ENCODE assay signal across 8 cellular contexts in genomic region chr7:102395620-102395957, GRCh38. TPM values are rescaled to one million over a fixed set of nuclear protein-coding genes. Genes with fewer than 3 reads are reported as not detected.
DNase-seq lines count a peak whose midpoint lies in the region; ATAC-seq and TF ChIP-seq lines count a peak whose summit lies in the region.

No MANE protein-coding gene starts in this region.

- CTCF ChIA-PET in activated naive CD4-positive, alpha-beta T cell treated with anti-CD3 and anti-CD28 coated beads, Interleukin-2, amount 10 ng/mL, durations not matched to agents 7 days and 5 days (lab: Charles Lee), result interaction anchor here (1.5 kb wide), 1 partner anchor 9 kb away, joined by 6 read pairs; no protein-coding TSS in a partner anchor

- peaks cover 26% of the 10 kb centered on the region for H3K4me1 Mint-ChIP-seq in activated naive CD4-positive, alpha-beta T cell treated with anti-CD3 and anti-CD28 coated beads, Interleukin-2, amount 10 ng/mL, durations not matched to agents 7 days and 5 days

- H3K27ac Mint-ChIP-seq in activated naive CD4-positive, alpha-beta T cell treated with anti-CD3 and anti-CD28 coated beads, Interleukin-2, amount 10 ng/mL, durations not matched to agents 7 days and 5 days, result peak overlapping the region; percentile 86

- H3K27me3 ChIP-seq in foreskin keratinocyte, result no peaks in the 10 kb centered on the region

- ATAC-seq in foreskin keratinocyte (peak; percentile 20), HG02588 (IDR thresholded peaks at IDR 0.05; ENCODE audit: unreplicated experiment) (no peak)

- peak overlapping the region; percentile 77 for H3K27ac ChIP-seq in foreskin keratinocyte

- DNase-seq in activated naive CD4-positive, alpha-beta T cell treated with anti-CD3 and anti-CD28 coated beads, Interleukin-2, amount 10 ng/mL, durations not matched to agents 7 days and 5 days, result no peak
- no peak for DNase-seq in activated naive CD4-positive, alpha-beta T cell (lab: John Stamatoyannopoulos, UW)
- DNase-seq in SW480 (ENCODE audit: low spot score) (peak; percentile 50), foreskin keratinocyte (no peak), retinal pigment epithelial cell (ENCODE audit: low read depth) (no peak), NCI-H1930 (lab: John Stamatoyannopoulos, UW) (no peak)
- no peak for DNase-seq in NK-92 treated with Interleukin-12 subunit alpha and Interleukin-12 subunit beta, amount 100 ng/mL, for 24 hours (lab: John Stamatoyannopoulos, UW)

- H3K4me3 Mint-ChIP-seq in activated naive CD4-positive, alpha-beta T cell treated with anti-CD3 and anti-CD28 coated beads, Interleukin-2, amount 10 ng/mL, durations not matched to agents 7 days and 5 days, result peak overlapping the region; percentile 92

- H3K4me1 ChIP-seq in foreskin keratinocyte, result no peaks in the 10 kb centered on the region

- no peak for TF ChIP-seq CTCF in foreskin keratinocyte (conservative IDR thresholded peaks at IDR 0.05)
- TF ChIP-seq CTCF in retinal pigment epithelial cell (conservative IDR thresholded peaks at IDR 0.05; ENCODE audit: low read depth, low read length), result no peak

- H3K36me3 Mint-ChIP-seq in activated naive CD4-positive, alpha-beta T cell treated with anti-CD3 and anti-CD28 coated beads, Interleukin-2, amount 10 ng/mL, durations not matched to agents 7 days and 5 days, result peaks cover 15% of the 10 kb centered on the region

- H3K27me3 Mint-ChIP-seq in activated naive CD4-positive, alpha-beta T cell treated with anti-CD3 and anti-CD28 coated beads, Interleukin-2, amount 10 ng/mL, durations not matched to agents 7 days and 5 days, result no peaks in the 10 kb centered on the region

- H3K4me3 ChIP-seq in retinal pigment epithelial cell (ENCODE audit: low read length), result peak overlapping the region; percentile 97

- no peaks in the 10 kb centered on the region for H3K9me3 Mint-ChIP-seq in activated naive CD4-positive, alpha-beta T cell treated with anti-CD3 and anti-CD28 coated beads, Interleukin-2, amount 10 ng/mL, durations not matched to agents 7 days and 5 days

RNA-seq across cellular contexts. Expression of gene PRKRIP1, which starts 0.6 kb away (rescaled TPM):
- 14.2 and 14.5 TPM in 2 replicates for total RNA-seq in foreskin keratinocyte
- 18.5 and 18.8 TPM in 2 replicates for polyA plus RNA-seq in foreskin keratinocyte

RNA-seq across cellular contexts. Expression of gene ORAI2, which starts 37.8 kb away (rescaled TPM):
- 5.6 and 7.5 TPM in 2 replicates for total RNA-seq in foreskin keratinocyte
- 3.1 and 3.8 TPM in 2 replicates for polyA plus RNA-seq in foreskin keratinocyte

RNA-seq across cellular contexts. Expression of gene SPDYE6, which starts 39.3 kb away (rescaled TPM):
- not detected in 2 replicates for total RNA-seq in foreskin keratinocyte
- not detected in 2 replicates for polyA plus RNA-seq in foreskin keratinocyte
